Comparison of ENCODE assay signal across 21 cellular contexts in genomic region chr1:33727310-33727709, GRCh38.
A peak's percentile ranks its signal among the peaks of the same experiment; 100 is the strongest.
DNase-seq lines count a peak whose midpoint lies in the region; ATAC-seq and TF ChIP-seq lines count a peak whose summit lies in the region.
"Had no signal": no experiment of that assay in that cellular context is flagged by ENCODE, and none has a peak within 500 bp of the region (broad histone marks: within the 10 kb centered on the region; RNA-seq: fewer than 3 reads in every experiment).

No MANE protein-coding gene starts in this region.

- no peak for TF ChIP-seq EP300 in esophagus muscularis mucosa (IDR thresholded peaks at IDR 0.05)

- H3K4me2 ChIP-seq in BLaER1 (0 out of 2 replicates have a peak overlapping the region, but pooled peaks have one; percentile 5), Karpas-422 (ENCODE audit: low read depth, low read length, poor library complexity, severe bottlenecking) (peak overlapping the region; percentile 40), OCI-LY7 (ENCODE audit: low read length) (no peak overlapping the region)

- H2AFZ ChIP-seq in Karpas-422 (ENCODE audit: low read length), result peak overlapping the region; percentile 72
- no peak overlapping the region for H2AFZ ChIP-seq in OCI-LY7 (ENCODE audit: low read length)

- no peak overlapping the region for H3K4me3 ChIP-seq in BLaER1
- H3K4me3 ChIP-seq in Karpas-422 (ENCODE audit: low read length), result no peak overlapping the region
- no peak overlapping the region for H3K4me3 ChIP-seq in OCI-LY7 (ENCODE audit: low read depth, low read length, poor library complexity, severe bottlenecking)
- no peak overlapping the region for H3K4me3 ChIP-seq in esophagus muscularis mucosa

- no peaks in the 10 kb centered on the region for H4K20me1 ChIP-seq in BLaER1
- H4K20me1 ChIP-seq in Karpas-422 (ENCODE audit: insufficient read depth, low read depth, low read length), result no peaks in the 10 kb centered on the region
- H4K20me1 ChIP-seq in OCI-LY7 (ENCODE audit: insufficient read depth, low read length), result no peaks in the 10 kb centered on the region

- POLR2A ChIA-PET in OCI-LY7 (lab: Charles Lee), result interaction anchor here (0.6 kb wide), 1 partner anchor 218 kb away, joined by 3 read pairs; no protein-coding TSS in a partner anchor

- H3K27ac ChIP-seq in BLaER1 (no peak overlapping the region), Karpas-422 (ENCODE audit: low read length) (no peak overlapping the region), OCI-LY7 (ENCODE audit: low read depth, low read length, poor library complexity, severe bottlenecking) (no peak overlapping the region), esophagus muscularis mucosa (replicated peaks in 1 of 4) (no peak overlapping the region)

- no TSS peak for BruUV-seq in OCI-LY7 (replicated peaks; lab: Mats Ljungman, UMichigan)

- H3K9me3 ChIP-seq in BLaER1, result no peaks in the 10 kb centered on the region
- H3K9me3 ChIP-seq in Karpas-422 (ENCODE audit: low read length), result no peaks in the 10 kb centered on the region
- H3K9me3 ChIP-seq in OCI-LY7 (ENCODE audit: low read length), result no peaks in the 10 kb centered on the region
- H3K9me3 ChIP-seq in esophagus muscularis mucosa, result no peaks in the 10 kb centered on the region

- H3K27me3 ChIP-seq in BLaER1, result no peaks in the 10 kb centered on the region
- no peaks in the 10 kb centered on the region for H3K27me3 ChIP-seq in Karpas-422 (ENCODE audit: low read length)
- peaks cover 0 to 11% (median 0%) of the 10 kb centered on the region in 4 donors for H3K27me3 ChIP-seq in esophagus muscularis mucosa

- H3K79me2 ChIP-seq in Karpas-422 (ENCODE audit: low read length) (no peaks in the 10 kb centered on the region), OCI-LY7 (ENCODE audit: insufficient read depth, low read depth, low read length) (no peaks in the 10 kb centered on the region)

- H3K4me1 ChIP-seq in BLaER1, result peaks cover 10% of the 10 kb centered on the region; the same call in 1 of the 2 replicates
- H3K4me1 ChIP-seq in Karpas-422 (ENCODE audit: low read length), result peaks cover 26% of the 10 kb centered on the region
- H3K4me1 ChIP-seq in OCI-LY7 (ENCODE audit: insufficient read depth, low read length, poor library complexity, severe bottlenecking), result no peaks in the 10 kb centered on the region
- H3K4me1 ChIP-seq in esophagus muscularis mucosa, result no peaks in the 10 kb centered on the region

- DNase-seq in Karpas-422 (peak; percentile 84), OCI-LY7 (ENCODE audit: low spot score) (peak; percentile 13), esophagus muscularis mucosa (ENCODE audit: extremely low spot score) (peak; percentile 77), NCI-H2196 (lab: John Stamatoyannopoulos, UW; ENCODE audit: unreplicated experiment) (no peak), NCI-H2107 (lab: John Stamatoyannopoulos, UW) (no peak), NCI-H1105 treated with DMSO at 0.1 percent for 48 hours (lab: John Stamatoyannopoulos, UW) (no peak)
- DNase-seq: AML-193; Calu3; CD4-positive, alpha-beta T cell; DMS79; NCI-H1417 treated with DMSO at 0.1 percent for 48 hours; NCI-H2029; NCI-H2227 treated with DMSO at 0.1 percent for 48 hours; NCI-H526; NK-92 treated with Interleukin-12 subunit alpha and Interleukin-12 subunit beta, amount 100 ng/mL, for 24 hours; Right ventricle myocardium superior had no signal

- TF ChIP-seq CTCF in OCI-LY7 (conservative IDR thresholded peaks at IDR 0.05; ENCODE audit: low read length), result no peak
- no peak for TF ChIP-seq CTCF in esophagus muscularis mucosa (IDR thresholded peaks at IDR 0.05)

- intact Hi-C loops in OCI-LY7 (cut with micrococcal nuclease; ENCODE audit: unreplicated experiment) (no loop called here), esophagus muscularis mucosa (cut with DNase I) (no loop called here)

- H3K9me2 ChIP-seq in Karpas-422 (replicated peaks; ENCODE audit: insufficient read depth, low read length), result no peaks in the 10 kb centered on the region
- no peaks in the 10 kb centered on the region for H3K9me2 ChIP-seq in OCI-LY7 (ENCODE audit: insufficient read depth, low read length)

- TF ChIP-seq POLR2A in esophagus muscularis mucosa (IDR thresholded peaks at IDR 0.05; ENCODE audit: low read depth), result no peak

- CTCF ChIA-PET in OCI-LY7 (lab: Charles Lee; ENCODE audit: unreplicated experiment), result no interaction called here

- H3K9ac ChIP-seq in BLaER1, result no peak overlapping the region
- no peak overlapping the region; the same call in 1 of the 2 replicates for H3K9ac ChIP-seq in Karpas-422 (ENCODE audit: low read length)

- WGBS in esophagus muscularis mucosa, result 83% methylated on average over 3 of the region's 3 CpGs

- H3K36me3 ChIP-seq in BLaER1 (no peaks in the 10 kb centered on the region), Karpas-422 (ENCODE audit: insufficient read depth, low read length) (no peaks in the 10 kb centered on the region), OCI-LY7 (ENCODE audit: insufficient read depth, low read length) (no peaks in the 10 kb centered on the region), esophagus muscularis mucosa (no peaks in the 10 kb centered on the region)

- no peak for ATAC-seq in HG03039 (IDR thresholded peaks at IDR 0.05; ENCODE audit: unreplicated experiment)
- ATAC-seq: HCT116, Panc1, SK-N-SH treated with all-trans-retinoic acid at 6 μM for 48 hours had no signal

Comparison
In these comparisons a context has a peak if more than half of its experiments do, and no peak if none do; other contexts are left out.
1. DNase-seq: peak in Karpas-422 (single experiment), OCI-LY7 (single experiment) and esophagus muscularis mucosa (single experiment); none in NCI-H2196 (single experiment), NCI-H2107 (single experiment) and NCI-H1105 treated with DMSO at 0.1 percent for 48 hours (single experiment).